Comparison of ENCODE assay signal across 8 cellular contexts in genomic region chr19:34662919-34663318, GRCh38. TPM values are rescaled to one million over a fixed set of nuclear protein-coding genes. Genes with fewer than 3 reads are reported as not detected.
A peak's percentile ranks its signal among the peaks of the same experiment; 100 is the strongest.
DNase-seq lines count a peak whose midpoint lies in the region; ATAC-seq and TF ChIP-seq lines count a peak whose summit lies in the region.

No MANE protein-coding gene starts in this region.

- H3K27ac ChIP-seq in C4-2B: no peak overlapping the region

- H3K4me3 Mint-ChIP-seq in activated naive CD8-positive, alpha-beta T cell treated with anti-CD3 and anti-CD28 coated beads for 36 hours: no peak overlapping the region
- no peak overlapping the region for H3K4me3 Mint-ChIP-seq in naive B cell

- DNase-seq in NCI-H82 treated with DMSO at 0.1 percent for 48 hours (lab: John Stamatoyannopoulos, UW; ENCODE audit: unreplicated experiment): peak; percentile 7
- peak; percentile 31 for DNase-seq in activated naive CD8-positive, alpha-beta T cell treated with anti-CD3 and anti-CD28 coated beads for 36 hours
- no peak for DNase-seq in naive B cell
- no peak for DNase-seq in omental fat pad (ENCODE audit: low spot score)
- no peak for DNase-seq in NCI-H187 treated with DMSO at 0.1 percent for 48 hours (lab: John Stamatoyannopoulos, UW)

- H3K36me3 Mint-ChIP-seq in activated naive CD8-positive, alpha-beta T cell treated with anti-CD3 and anti-CD28 coated beads for 36 hours: peaks cover 4% of the 10 kb centered on the region
- no peaks in the 10 kb centered on the region for H3K36me3 Mint-ChIP-seq in naive B cell

- no peak overlapping the region for H3K27ac Mint-ChIP-seq in activated naive CD8-positive, alpha-beta T cell treated with anti-CD3 and anti-CD28 coated beads for 36 hours
- peak overlapping the region in 1 of 6 donors; percentile 50 for H3K27ac Mint-ChIP-seq in naive B cell

- no peaks in the 10 kb centered on the region for H3K27me3 Mint-ChIP-seq in activated naive CD8-positive, alpha-beta T cell treated with anti-CD3 and anti-CD28 coated beads for 36 hours
- peaks cover 0 to 15% (median 12%) of the 10 kb centered on the region in 3 donors for H3K27me3 Mint-ChIP-seq in naive B cell

- ATAC-seq in GM18868 (IDR thresholded peaks at IDR 0.05; ENCODE audit: unreplicated experiment) (peak; percentile 38), naive B cell (ENCODE audit: low read depth in 2 of 2) (peak; percentile 85 to 91), omental fat pad (ENCODE audit: low FRiP score) (no peak), HG03342 (IDR thresholded peaks at IDR 0.05; ENCODE audit: unreplicated experiment) (no peak)

- H3K9me3 Mint-ChIP-seq in activated naive CD8-positive, alpha-beta T cell treated with anti-CD3 and anti-CD28 coated beads for 36 hours: peaks cover 4% of the 10 kb centered on the region
- H3K9me3 Mint-ChIP-seq in naive B cell: peaks cover 0 to 3% (median 1%) of the 10 kb centered on the region in 7 donors

- peaks cover 16% of the 10 kb centered on the region for H3K4me1 Mint-ChIP-seq in activated naive CD8-positive, alpha-beta T cell treated with anti-CD3 and anti-CD28 coated beads for 36 hours
- H3K4me1 Mint-ChIP-seq in naive B cell: peaks cover 13 to 18% (median 16%) of the 10 kb centered on the region in 3 donors

- TF ChIP-seq CTCF in C4-2B (conservative IDR thresholded peaks at IDR 0.05) (peak; percentile 58), omental fat pad (IDR thresholded peaks at IDR 0.05) (no peak)

RNA-seq across cellular contexts. Expression of gene SCGB2B2, which starts 14.0 kb away (rescaled TPM):
- under 1 TPM; 0.27 to 0.40 TPM for total RNA-seq in activated naive CD8-positive, alpha-beta T cell treated with anti-CD3 and anti-CD28 coated beads for 36 hours
- polyA plus RNA-seq in naive B cell (ENCODE audit: low read depth in 6 of 6): not detected
- under 1 TPM in 3 of 4 donors, not detected in 1; 0.37 to 0.88 (median 0.48) TPM for total RNA-seq in omental fat pad

RNA-seq across cellular contexts. Expression of gene ZNF302, which starts 14.6 kb away (rescaled TPM):
- total RNA-seq in activated naive CD8-positive, alpha-beta T cell treated with anti-CD3 and anti-CD28 coated beads for 36 hours: 10 to 100 TPM; 14.6 to 15.5 TPM
- polyA plus RNA-seq in naive B cell (ENCODE audit: low read depth in 6 of 6): 10 to 100 TPM; 15.8 to 25.0 (median 22.8) TPM
- 10 to 100 TPM; 11.8 to 40.8 (median 19.9) TPM for total RNA-seq in omental fat pad

Comparison
In these comparisons a context has a peak if more than half of its experiments do, and no peak if none do; other contexts are left out.
1. ATAC-seq: peak in GM18868 (single experiment) and naive B cell (2 of 2); none in omental fat pad (single experiment) and HG03342 (single experiment).
2. DNase-seq: peak in NCI-H82 treated with DMSO at 0.1 percent for 48 hours (single experiment) and activated naive CD8-positive, alpha-beta T cell treated with anti-CD3 and anti-CD28 coated beads for 36 hours (single experiment); none in naive B cell (single experiment), omental fat pad (single experiment) and NCI-H187 treated with DMSO at 0.1 percent for 48 hours (single experiment).